Comparison of ENCODE assay signal across 8 cellular contexts in the genomic region with DNA sequence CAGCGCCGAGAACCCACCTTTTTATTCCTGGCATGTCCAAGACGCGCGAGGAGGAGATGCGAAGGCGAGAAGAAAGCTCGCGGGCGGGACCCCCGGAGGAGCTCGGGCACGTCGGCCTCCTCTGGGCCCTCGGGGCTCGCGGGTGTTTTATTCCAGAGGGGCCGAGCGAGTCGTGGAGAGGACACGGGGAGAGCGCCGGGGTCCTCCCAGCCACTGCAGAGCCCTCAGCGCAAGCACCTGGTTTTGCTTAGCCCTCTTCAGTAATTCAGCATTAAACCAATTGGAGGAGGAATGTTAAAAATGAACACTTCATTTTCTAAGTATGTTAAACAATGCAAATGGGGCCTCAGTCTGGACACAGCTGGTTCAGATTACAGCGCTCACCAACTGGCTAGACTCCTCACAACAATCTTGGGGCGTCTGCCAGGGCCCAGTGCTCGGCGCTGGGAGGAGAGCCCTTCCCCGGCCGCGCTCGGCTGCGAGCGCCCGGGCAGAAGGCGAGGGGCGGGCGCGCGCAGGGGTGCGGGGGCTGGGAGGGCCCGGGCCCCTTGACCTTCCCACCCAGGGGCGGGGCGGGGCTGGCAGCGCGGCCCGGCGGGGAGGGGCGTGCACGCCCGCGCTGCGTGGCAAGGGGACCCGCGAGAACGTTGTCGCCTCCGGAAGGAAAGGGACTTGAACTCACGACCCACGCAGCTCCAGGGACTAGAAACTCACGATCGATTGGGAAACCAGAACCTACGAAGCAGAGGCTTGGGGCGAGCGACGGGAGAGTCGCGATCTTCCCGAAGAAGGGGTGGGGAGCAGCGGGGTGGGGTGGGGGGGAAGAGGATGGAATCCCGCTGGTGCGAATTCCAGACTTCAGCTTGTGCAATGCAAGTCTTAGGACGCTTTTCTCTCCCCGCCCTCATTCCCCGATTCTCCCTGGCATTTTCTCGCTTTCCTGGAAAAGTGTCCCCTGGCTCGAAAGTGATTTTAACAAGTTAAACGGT. TPM values are rescaled to one million over a fixed set of nuclear protein-coding genes. Genes with fewer than 3 reads are reported as not detected.
DNase-seq lines count a peak whose midpoint lies in the region; ATAC-seq lines count a peak whose summit lies in the region.

TSS of gene FBLN5 (minus strand) at position 499 of the 989 bp plus-strand sequence. CDS start at position 34, 465 bp downstream.

- 4% methylated on average over 77 to 78 of the region's 78 CpGs for WGBS in esophagus, 2 donors

- peak within 1 kb of the TSS; percentile 17 to 52 for H3K27ac ChIP-seq in esophagus (ENCODE audit: low read depth in 2 of 2, low read length in 1 of 2)

- H3K4me3 ChIP-seq in esophagus (ENCODE audit: low read depth in 1 of 2, low read length in 2 of 2) (peak within 1 kb of the TSS; percentile 31 to 47), mononuclear cell (ENCODE audit: low read length) (peak within 1 kb of the TSS; percentile 18)

- peaks cover 0 to 2% of the 10 kb centered on the region in 2 donors for H3K4me1 ChIP-seq in esophagus (ENCODE audit: control insufficient read depth in 2 of 2, insufficient read depth in 2 of 2, low read length in 1 of 2)
- peaks cover 14% of the 10 kb centered on the region for H3K4me1 ChIP-seq in mononuclear cell (ENCODE audit: insufficient read depth, low read length)

- H3K4me1 Mint-ChIP-seq in stimulated activated naive B cell treated with anti-CD40 and anti-IgM and Interleukin-4, amounts not matched to agents 10 μg/mL and 1 μg/mL and 100 μg/mL, for 72 hours = peaks cover 4 to 12% of the 10 kb centered on the region in 2 donors

- peaks cover 0 to 1% of the 10 kb centered on the region in 2 donors for H3K36me3 Mint-ChIP-seq in stimulated activated naive B cell treated with anti-CD40 and anti-IgM and Interleukin-4, amounts not matched to agents 10 μg/mL and 1 μg/mL and 100 μg/mL, for 72 hours

- H3K27ac Mint-ChIP-seq in stimulated activated naive B cell treated with anti-CD40 and anti-IgM and Interleukin-4, amounts not matched to agents 10 μg/mL and 1 μg/mL and 100 μg/mL, for 72 hours = no peak within 1 kb of the TSS

- H3K4me3 Mint-ChIP-seq in stimulated activated naive B cell treated with anti-CD40 and anti-IgM and Interleukin-4, amounts not matched to agents 10 μg/mL and 1 μg/mL and 100 μg/mL, for 72 hours = peak within 1 kb of the TSS; percentile 87 to 88

- no peaks in the 10 kb centered on the region for H3K36me3 ChIP-seq in esophagus (ENCODE audit: control insufficient read depth in 2 of 2, insufficient read depth in 2 of 2, low read length in 1 of 2)

- no peaks in the 10 kb centered on the region for H3K9me3 ChIP-seq in esophagus (ENCODE audit: control insufficient read depth in 2 of 2, insufficient read depth in 1 of 2, low read depth in 1 of 2, low read length in 1 of 2)
- no peaks in the 10 kb centered on the region for H3K9me3 ChIP-seq in mononuclear cell (ENCODE audit: low read depth, low read length)

- H3K27me3 Mint-ChIP-seq in stimulated activated naive B cell treated with anti-CD40 and anti-IgM and Interleukin-4, amounts not matched to agents 10 μg/mL and 1 μg/mL and 100 μg/mL, for 72 hours = peaks cover 41 to 62% of the 10 kb centered on the region in 2 donors

- no peaks in the 10 kb centered on the region for H3K9me3 Mint-ChIP-seq in stimulated activated naive B cell treated with anti-CD40 and anti-IgM and Interleukin-4, amounts not matched to agents 10 μg/mL and 1 μg/mL and 100 μg/mL, for 72 hours

- H3K27me3 ChIP-seq in esophagus (ENCODE audit: control insufficient read depth in 1 of 2, insufficient read depth in 2 of 2, low read length in 2 of 2) (no peaks in the 10 kb centered on the region), mononuclear cell (ENCODE audit: insufficient read depth, low read length) (peaks cover 26% of the 10 kb centered on the region)

- ATAC-seq in stimulated activated naive B cell treated with anti-CD40 and anti-IgM and Interleukin-4, amounts not matched to agents 10 μg/mL and 1 μg/mL and 100 μg/mL, for 72 hours (replicated peaks) = peak; percentile 73 to 82
- ATAC-seq in HG02852 (IDR thresholded peaks at IDR 0.05; ENCODE audit: unreplicated experiment) (no peak), HG03097 (IDR thresholded peaks at IDR 0.05; ENCODE audit: low FRiP score, unreplicated experiment) (no peak)

- peak; percentile 32 for DNase-seq in 8988T
- DNase-seq in HS-27A (ENCODE audit: low read depth) = peak; percentile 24
- DNase-seq in activated CD8-positive, alpha-beta memory T cell treated with anti-CD3 and anti-CD28 coated beads, Interleukin-2, amount 50 U/mL, for 48 hours = peak; percentile 65
- no peak for DNase-seq in stimulated activated naive B cell treated with anti-CD40 and anti-IgM and Interleukin-4, amounts not matched to agents 10 μg/mL and 1 μg/mL and 100 μg/mL, for 72 hours

RNA-seq across cellular contexts. Expression of gene FBLN5, which starts in this region (rescaled TPM):
- 1 to 10 TPM; 3.3 to 9.7 TPM for polyA plus RNA-seq in esophagus
- 0.63 TPM for total RNA-seq in mononuclear cell

Comparison
In these comparisons a context has a peak if more than half of its experiments do, and no peak if none do; other contexts are left out.
1. ATAC-seq: peak in stimulated activated naive B cell treated with anti-CD40 and anti-IgM and Interleukin-4, amounts not matched to agents 10 μg/mL and 1 μg/mL and 100 μg/mL, for 72 hours (2 of 2); none in HG02852 (single experiment) and HG03097 (single experiment).